Comparison of ENCODE assay signal across 7 cellular contexts in genomic region chr5:55712023-55712859, GRCh38.
DNase-seq lines count a peak whose midpoint lies in the region; ATAC-seq, FAIRE-seq and TF ChIP-seq lines count a peak whose summit lies in the region.

Gene SLC38A9 (minus strand): TSS chr5:55712324. CDS start chr5:55697958, 14,366 bp downstream.

- DNase-seq in GM18507 (ENCODE audit: extremely low spot score, insufficient read length, low read depth) = peak; percentile 81
- DNase-seq in NCI-H2029 treated with DMSO at 0.1 percent for 48 hours (lab: John Stamatoyannopoulos, UW) = peak; percentile 81
- DNase-seq in T-helper 9 cell = peak; percentile 91
- peak; percentile 98 for DNase-seq in astrocyte of the hippocampus (ENCODE audit: low read depth, low spot score)
- DNase-seq in hypothalamus (lab: John Stamatoyannopoulos, UW) = peak; percentile 47 to 97 (median 90)
- peak; percentile 75 for DNase-seq in retinal pigment epithelial cell (ENCODE audit: low read depth)

- peak within 1 kb of the TSS; percentile 85 for H3K4me3 ChIP-seq in retinal pigment epithelial cell (ENCODE audit: low read length)

- TF ChIP-seq CTCF in retinal pigment epithelial cell (conservative IDR thresholded peaks at IDR 0.05; ENCODE audit: low read depth, low read length) = no peak

- ATAC-seq in HG02981 (IDR thresholded peaks at IDR 0.05; ENCODE audit: unreplicated experiment) = peak; percentile 99

- peak; percentile 97 for FAIRE-seq in GM18507 (lab: Jason Lieb, UNC)

Comparison
In these comparisons a context has a peak if more than half of its experiments do, and no peak if none do; other contexts are left out.
1. Peak in every context shown above with its lines: DNase-seq, ATAC-seq and H3K4me3 ChIP-seq.